Comparison of ENCODE assay signal across 20 cellular contexts in the genomic region with DNA sequence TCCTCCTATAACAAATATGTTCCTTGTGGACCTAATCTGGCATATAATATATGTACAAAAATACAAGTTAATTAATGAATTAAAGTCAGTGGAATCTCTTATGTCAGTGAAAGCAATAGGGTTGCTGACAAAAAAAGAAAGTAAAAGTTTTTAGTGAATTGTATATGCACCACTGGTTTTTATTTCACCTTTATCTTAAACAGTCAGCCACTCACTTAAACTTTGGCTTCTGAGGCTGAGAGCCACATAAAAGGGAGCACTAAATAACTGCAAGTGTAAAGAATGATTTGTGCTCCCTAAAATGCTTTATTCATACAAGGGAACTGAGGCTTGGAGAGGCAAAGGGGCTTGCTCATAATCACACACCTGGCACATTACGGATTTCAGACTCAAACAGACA. TPM values are rescaled to one million over a fixed set of nuclear protein-coding genes. Genes with fewer than 3 reads are reported as not detected.
DNase-seq lines count a peak whose midpoint lies in the region; ATAC-seq, FAIRE-seq and TF ChIP-seq lines count a peak whose summit lies in the region.
"Had no signal": no experiment of that assay in that cellular context is flagged by ENCODE, and none has a peak within 500 bp of the region (broad histone marks: within the 10 kb centered on the region; RNA-seq: fewer than 3 reads in every experiment).

No MANE protein-coding gene starts in this region.

- H3F3A ChIP-seq in OCI-LY1 (ENCODE audit: insufficient read depth, low read length), result 0 out of 2 replicates have a peak, but pooled peaks cover 4% of the 10 kb centered on the region

- DNase-seq in GM18507 (ENCODE audit: extremely low spot score, insufficient read length, low read depth) (no peak), naive B cell (no peak), DMS53 (lab: John Stamatoyannopoulos, UW) (no peak), SKM-1 (lab: John Stamatoyannopoulos, UW; ENCODE audit: unreplicated experiment) (no peak)
- DNase-seq: CD4-positive, alpha-beta memory T cell; DND-41; GF-D8; NCI-H1105; NCI-H187 treated with DMSO at 0.1 percent for 48 hours; NCI-H2171; NCI-H446 treated with DMSO at 0.1 percent for 48 hours; NCI-H82; SIG-M5; SW 1271 had no signal

- H4K20me1 ChIP-seq in BLaER1 treated with 17β-estradiol and CSF1 and Interleukin-3, amounts not matched to agents 10 nM and 100 nM, result no peaks in the 10 kb centered on the region
- no peaks in the 10 kb centered on the region for H4K20me1 ChIP-seq in OCI-LY1 (ENCODE audit: insufficient read depth, low read length)

- peak overlapping the region; percentile 69 to 93 (median 80); a peak in 21 of 22 replicates for H3K27ac ChIP-seq in BLaER1 treated with 17β-estradiol and CSF1 and Interleukin-3, amounts not matched to agents 10 nM and 100 nM
- H3K27ac ChIP-seq in OCI-LY1 (ENCODE audit: low read depth, low read length, poor library complexity, severe bottlenecking), result peak overlapping the region; percentile 98

- FAIRE-seq in GM18507 (lab: Jason Lieb, UNC), result peak; percentile 71
- FAIRE-seq: HTR-8/SVneo had no signal

- H3K9me3 Mint-ChIP-seq in naive B cell, result peaks cover 0 to under 1% (median 0%) of the 10 kb centered on the region in 7 donors

- no peak overlapping the region for H3K4me3 ChIP-seq in BLaER1 treated with 17β-estradiol and CSF1 and Interleukin-3, amounts not matched to agents 10 nM and 100 nM
- peak overlapping the region; percentile 11 for H3K4me3 ChIP-seq in OCI-LY1 (ENCODE audit: low read depth, low read length, poor library complexity, severe bottlenecking)
- H3K4me3 ChIP-seq: HAP-1 had no signal

- peak overlapping the region in 3 of 11 experiments; percentile 75 to 83 (median 81); a peak in 7 of 22 replicates for H3K9ac ChIP-seq in BLaER1 treated with 17β-estradiol and CSF1 and Interleukin-3, amounts not matched to agents 10 nM and 100 nM
- H3K9ac ChIP-seq in OCI-LY1 (ENCODE audit: low read length), result peak overlapping the region; percentile 68

- H3K36me3 Mint-ChIP-seq in naive B cell, result no peaks in the 10 kb centered on the region
- H3K36me3 Mint-ChIP-seq: CD4-positive, alpha-beta memory T cell had no signal

- peak overlapping the region; percentile 72 to 96 (median 85) for H3K4me2 ChIP-seq in BLaER1 treated with 17β-estradiol and CSF1 and Interleukin-3, amounts not matched to agents 10 nM and 100 nM
- peak overlapping the region; percentile 55 for H3K4me2 ChIP-seq in OCI-LY1 (ENCODE audit: low read length)

- H3K27ac Mint-ChIP-seq in naive B cell, result peak overlapping the region; percentile 30 to 99 (median 88)
- H3K27ac Mint-ChIP-seq: CD4-positive, alpha-beta memory T cell had no signal

- peaks cover 0 to 2% (median 0%) of the 10 kb centered on the region in 11 experiments; a peak in 2 of 22 replicates for H3K9me3 ChIP-seq in BLaER1 treated with 17β-estradiol and CSF1 and Interleukin-3, amounts not matched to agents 10 nM and 100 nM (replicated peaks in 1 of 11)
- peaks cover 3% of the 10 kb centered on the region; the same call in 1 of the 2 replicates for H3K9me3 ChIP-seq in OCI-LY1 (ENCODE audit: low read length)
- H3K9me3 ChIP-seq: HAP-1 had no signal

- peaks cover 32 to 44% (median 34%) of the 10 kb centered on the region in 3 donors for H3K4me1 Mint-ChIP-seq in naive B cell

- ATAC-seq in naive B cell (ENCODE audit: low read depth in 2 of 2) (no peak), GM18502 (IDR thresholded peaks at IDR 0.05; ENCODE audit: poor library complexity, unreplicated experiment) (no peak), HG03460 (IDR thresholded peaks at IDR 0.05; ENCODE audit: unreplicated experiment) (no peak)

- peaks cover 0 to 3% (median 0%) of the 10 kb centered on the region in 3 donors for H3K27me3 Mint-ChIP-seq in naive B cell

- H3K4me1 ChIP-seq in BLaER1 treated with 17β-estradiol and CSF1 and Interleukin-3, amounts not matched to agents 10 nM and 100 nM, result peaks cover 35 to 93% (median 48%) of the 10 kb centered on the region in 10 experiments
- H3K4me1 ChIP-seq in OCI-LY1 (ENCODE audit: insufficient read depth, low read length, severe bottlenecking), result peaks cover 49% of the 10 kb centered on the region
- H3K4me1 ChIP-seq: HAP-1 had no signal

- H3K27me3 ChIP-seq in BLaER1 treated with 17β-estradiol and CSF1 and Interleukin-3, amounts not matched to agents 10 nM and 100 nM, result peaks cover 0 to 7% (median 0%) of the 10 kb centered on the region in 11 experiments; a peak in 1 of 22 replicates
- H3K27me3 ChIP-seq in OCI-LY1 (ENCODE audit: insufficient read depth, low read length), result no peaks in the 10 kb centered on the region

- peak overlapping the region in 5 of 8 donors; percentile 39 to 90 (median 70) for H3K4me3 Mint-ChIP-seq in naive B cell

- no peaks in the 10 kb centered on the region for H3K9me2 ChIP-seq in OCI-LY1 (ENCODE audit: low read depth, low read length)

- no peak overlapping the region for H2AFZ ChIP-seq in OCI-LY1 (ENCODE audit: low read length)

- H3K79me2 ChIP-seq in OCI-LY1 (ENCODE audit: insufficient read depth, low read length), result no peaks in the 10 kb centered on the region

- H3K36me3 ChIP-seq in BLaER1 treated with 17β-estradiol and CSF1 and Interleukin-3, amounts not matched to agents 10 nM and 100 nM, result no peaks in the 10 kb centered on the region
- H3K36me3 ChIP-seq in OCI-LY1 (ENCODE audit: insufficient read depth, low read length), result 0 out of 2 replicates have a peak, but pooled peaks cover 5% of the 10 kb centered on the region
- H3K36me3 ChIP-seq: HAP-1 had no signal

- TF ChIP-seq CTCF in OCI-LY1 (IDR thresholded peaks at IDR 0.05; ENCODE audit: low read length), result no peak

RNA-seq across cellular contexts. Expression of a gene that starts 9.9 kb away (rescaled TPM):
- 1 to 10 TPM; 3.3 to 9.0 (median 6.6) TPM for polyA plus RNA-seq in naive B cell (ENCODE audit: low read depth in 6 of 6)
